Comparison of ENCODE assay signal across 1 cellular context in the genomic region with DNA sequence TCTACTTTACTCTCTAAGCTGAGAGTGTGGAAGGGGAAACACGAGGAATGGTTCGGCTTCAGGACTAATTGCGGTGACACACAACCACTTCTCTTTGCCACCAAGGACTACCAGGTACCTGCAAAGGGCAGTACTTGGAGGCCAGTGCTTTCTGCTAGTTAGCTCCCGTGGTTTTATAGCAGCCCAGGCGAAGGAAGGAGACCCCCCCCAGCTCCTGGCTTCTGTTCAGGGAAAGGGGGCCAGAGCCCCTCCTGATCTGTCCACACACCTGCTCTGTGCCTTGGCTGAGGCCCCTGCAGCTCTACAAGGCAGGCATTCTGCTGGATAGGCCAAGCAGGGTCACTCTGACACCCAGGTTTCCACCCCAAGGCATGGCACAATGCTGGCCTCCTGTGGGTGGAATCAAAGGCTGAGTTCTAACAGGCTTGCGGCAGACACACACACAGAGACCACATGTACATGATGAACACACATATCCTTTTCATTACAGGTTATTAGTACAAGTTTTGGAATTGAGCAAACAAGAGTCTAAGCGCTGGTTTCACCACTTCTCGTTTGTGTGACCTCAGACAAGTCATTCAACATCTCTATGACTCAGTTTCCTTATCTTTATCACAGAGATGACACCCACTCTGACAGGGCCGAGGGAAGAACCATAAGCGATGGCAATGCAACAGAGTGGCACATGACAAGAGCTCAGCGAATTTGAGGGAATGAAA.
TF ChIP-seq lines count a peak whose summit lies in the region.

No MANE protein-coding gene starts in this region.

TF ChIP-seq in HepG2, 621 proteins besides CTCF, POLR2A, EP300 and RAD21 (continued from another document):
- TF ChIP-seq ARID4A (CRISPR knock-in tag; IDR thresholded peaks at IDR 0.05; ENCODE audit: borderline replicate concordance) (peak; percentile 16; the same call in 1 of the 2 replicates), KDM6A (CRISPR knock-in tag; IDR thresholded peaks at IDR 0.05; ENCODE audit: low read depth) (no peak), ZNF879 (CRISPR knock-in tag; IDR thresholded peaks at IDR 0.05) (no peak), CBX2 (IDR thresholded peaks at IDR 0.05; ENCODE audit: low read depth, low read length) (no peak), CBX2 (CRISPR knock-in tag; IDR thresholded peaks at IDR 0.05; ENCODE audit: low read depth) (no peak), HNF4G (IDR thresholded peaks at IDR 0.05; ENCODE audit: borderline replicate concordance, low read depth, low read length) (no peak), HNF4G (CRISPR knock-in tag; IDR thresholded peaks at IDR 0.05; ENCODE audit: borderline replicate concordance, low read depth) (no peak), SKI (IDR thresholded peaks at IDR 0.05; ENCODE audit: partially characterized antibody) (no peak), RBFOX2 (IDR thresholded peaks at IDR 0.05; ENCODE audit: low read depth, low read length) (peak; percentile 53; the same call in 1 of the 2 replicates)
- TF ChIP-seq, protein P1, sequence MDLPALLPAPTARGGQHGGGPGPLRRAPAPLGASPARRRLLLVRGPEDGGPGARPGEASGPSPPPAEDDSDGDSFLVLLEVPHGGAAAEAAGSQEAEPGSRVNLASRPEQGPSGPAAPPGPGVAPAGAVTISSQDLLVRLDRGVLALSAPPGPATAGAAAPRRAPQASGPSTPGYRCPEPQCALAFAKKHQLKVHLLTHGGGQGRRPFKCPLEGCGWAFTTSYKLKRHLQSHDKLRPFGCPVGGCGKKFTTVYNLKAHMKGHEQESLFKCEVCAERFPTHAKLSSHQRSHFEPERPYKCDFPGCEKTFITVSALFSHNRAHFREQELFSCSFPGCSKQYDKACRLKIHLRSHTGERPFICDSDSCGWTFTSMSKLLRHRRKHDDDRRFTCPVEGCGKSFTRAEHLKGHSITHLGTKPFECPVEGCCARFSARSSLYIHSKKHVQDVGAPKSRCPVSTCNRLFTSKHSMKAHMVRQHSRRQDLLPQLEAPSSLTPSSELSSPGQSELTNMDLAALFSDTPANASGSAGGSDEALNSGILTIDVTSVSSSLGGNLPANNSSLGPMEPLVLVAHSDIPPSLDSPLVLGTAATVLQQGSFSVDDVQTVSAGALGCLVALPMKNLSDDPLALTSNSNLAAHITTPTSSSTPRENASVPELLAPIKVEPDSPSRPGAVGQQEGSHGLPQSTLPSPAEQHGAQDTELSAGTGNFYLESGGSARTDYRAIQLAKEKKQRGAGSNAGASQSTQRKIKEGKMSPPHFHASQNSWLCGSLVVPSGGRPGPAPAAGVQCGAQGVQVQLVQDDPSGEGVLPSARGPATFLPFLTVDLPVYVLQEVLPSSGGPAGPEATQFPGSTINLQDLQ (CRISPR knock-in tag; IDR thresholded peaks at IDR 0.05) = no peak
